ENCODE assay signal across 13 cellular contexts in the genomic region with DNA sequence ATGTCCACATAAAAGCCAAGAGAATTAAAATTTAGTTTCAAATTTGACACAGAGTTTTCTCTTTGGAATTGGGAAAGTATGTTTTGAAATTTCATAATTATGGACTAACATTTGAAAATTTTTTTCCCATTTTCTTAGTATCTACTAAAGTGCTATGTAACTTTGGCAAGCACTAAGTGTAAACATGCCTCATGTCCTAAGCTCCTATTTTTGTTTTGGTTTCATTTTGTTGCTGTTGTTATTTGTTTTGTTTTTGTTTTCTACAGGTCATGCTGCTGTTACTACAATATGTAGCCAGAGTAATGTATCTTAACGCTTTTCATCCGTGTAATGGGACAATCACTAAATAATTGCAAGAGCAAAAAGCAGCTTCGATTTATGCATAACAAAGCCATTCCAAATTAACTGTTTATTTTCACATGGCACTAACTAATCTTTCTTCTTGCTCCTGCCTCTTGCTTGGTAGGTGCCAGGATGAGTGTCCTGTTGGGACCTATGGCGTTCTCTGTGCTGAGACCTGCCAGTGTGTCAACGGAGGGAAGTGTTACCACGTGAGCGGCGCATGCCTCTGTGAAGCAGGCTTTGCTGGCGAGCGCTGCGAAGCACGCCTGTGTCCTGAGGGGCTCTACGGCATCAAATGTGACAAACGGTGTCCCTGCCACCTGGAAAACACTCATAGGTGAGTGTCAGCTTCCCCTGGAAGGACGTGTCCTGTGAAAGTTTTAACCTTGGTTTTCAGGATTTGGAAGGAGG.
A peak's percentile ranks its signal among the peaks of the same experiment; 100 is the strongest.
DNase-seq lines count a peak whose midpoint lies in the region; ATAC-seq, FAIRE-seq and TF ChIP-seq lines count a peak whose summit lies in the region.
"Had no signal": no experiment of that assay in that cellular context is flagged by ENCODE, and none has a peak within 500 bp of the region (broad histone marks: within the 10 kb centered on the region; RNA-seq: fewer than 3 reads in every experiment).

No MANE protein-coding gene starts in this region.

- H3K27ac ChIP-seq in cingulate gyrus (ENCODE audit: low read depth, low read length) (peak overlapping the region; percentile 69), brain microvascular endothelial cell (no peak overlapping the region)
- H3K27ac ChIP-seq: neutrophil, uterus had no signal

- DNase-seq in GM18507 (ENCODE audit: extremely low spot score, insufficient read length, low read depth) = no peak
- no peak for DNase-seq in sciatic nerve (ENCODE audit: low spot score)
- DNase-seq in T1000 (lab: John Stamatoyannopoulos, UW) = no peak
- no peak for DNase-seq in GM19238 (ENCODE audit: insufficient read length, low spot score)
- no peak for DNase-seq in brain microvascular endothelial cell
- DNase-seq in hippocampal formation (lab: John Stamatoyannopoulos, UW) = no peak
- DNase-seq: activated CD4-positive, alpha-beta memory T cell treated with anti-CD3 and anti-CD28 coated beads, Interleukin-2, amount 10 ng/mL, durations not matched to agents 7 days and 5 days; NCI-H2029 treated with DMSO at 0.1 percent for 48 hours; NCI-H524; uterus had no signal

- FAIRE-seq in GM18507 (lab: Jason Lieb, UNC) = peak; percentile 71

- no peak overlapping the region for H3K4me3 ChIP-seq in brain microvascular endothelial cell (ENCODE audit: low read depth, low read length)
- H3K4me3 ChIP-seq: uterus had no signal

- in situ Hi-C loops in brain microvascular endothelial cell (cut with HindIII; ENCODE audit: low pct_ligation_motif_present, low sequenced_read_pairs) = no loop called here

- peak; percentile 48 for ATAC-seq in HG03025 (IDR thresholded peaks at IDR 0.05; ENCODE audit: low FRiP score, unreplicated experiment)
- ATAC-seq in sciatic nerve = peak; percentile 52

- no peaks in the 10 kb centered on the region for H3K36me3 ChIP-seq in brain microvascular endothelial cell (replicated peaks)
- H3K36me3 ChIP-seq: neutrophil, uterus had no signal

- no peak for TF ChIP-seq CTCF in brain microvascular endothelial cell (IDR thresholded peaks at IDR 0.05; ENCODE audit: low read depth, low read length, missing control alignments)

- H3K27me3 ChIP-seq in brain microvascular endothelial cell (replicated peaks) = no peaks in the 10 kb centered on the region
- H3K27me3 ChIP-seq: neutrophil, uterus had no signal

- intact Hi-C loops in sciatic nerve (cut with DNase I) = no loop called here
